In genomic region chr14:91047174-91047753, GRCh38 we compare ENCODE assay signal across 18 cellular contexts. TPM values are rescaled to one million over a fixed set of nuclear protein-coding genes. Genes with fewer than 3 reads are reported as not detected.
DNase-seq lines count a peak whose midpoint lies in the region; ATAC-seq and TF ChIP-seq lines count a peak whose summit lies in the region.
"Had no signal": no experiment of that assay in that cellular context is flagged by ENCODE, and none has a peak within 500 bp of the region (broad histone marks: within the 10 kb centered on the region; RNA-seq: fewer than 3 reads in every experiment).

No MANE protein-coding gene starts in this region.

- peak; percentile 57 for DNase-seq in DMS79 (lab: John Stamatoyannopoulos, UW)
- DNase-seq in activated CD8-positive, alpha-beta T cell treated with anti-CD3 and anti-CD28 coated beads for 36 hours: no peak
- peak; percentile 49 for DNase-seq in mesendoderm
- no peak for DNase-seq in GM20000 (ENCODE audit: low spot score)
- no peak for DNase-seq in progenitor cell of endocrine pancreas (ENCODE audit: low spot score, unreplicated experiment)
- no peak for DNase-seq in breast epithelium (ENCODE audit: low spot score in 2 of 2)
- DNase-seq: activated CD4-positive, alpha-beta T cell treated with anti-CD3 and anti-CD28 coated beads for 4 hours; activated naive CD4-positive, alpha-beta T cell treated with anti-CD3 and anti-CD28 coated beads, Interleukin-2, amount 50 U/mL, for 16 hours; IMR-90; NCI-H1436 treated with DMSO at 0.1 percent for 48 hours; NCI-H526 treated with DMSO at 0.1 percent for 48 hours; T-cell had no signal

- H3K23ac ChIP-seq in mesendoderm (ENCODE audit: low read length): no peak overlapping the region

- no peak overlapping the region for H4K5ac ChIP-seq in mesendoderm (ENCODE audit: low read length)

- CTCF ChIA-PET in activated CD8-positive, alpha-beta T cell treated with anti-CD3 and anti-CD28 coated beads for 36 hours (lab: Charles Lee): interaction anchor here (2.0 kb wide), 1 partner anchor 12 kb away, joined by 17 read pairs; the partner anchor contains the start of gene RPS6KA5

- H3K4me3 ChIP-seq in mesendoderm (ENCODE audit: low read length) (no peak overlapping the region), breast epithelium (no peak overlapping the region)
- H3K4me3 ChIP-seq: BLaER1 treated with 17β-estradiol and CSF1 and Interleukin-3, amounts not matched to agents 10 nM and 100 nM had no signal

- no peak overlapping the region for H3K4ac ChIP-seq in mesendoderm (ENCODE audit: low read depth, low read length)

- H2BK120ac ChIP-seq in mesendoderm (ENCODE audit: low read depth, low read length): no peak overlapping the region

- no peaks in the 10 kb centered on the region for H3K79me2 ChIP-seq in mesendoderm (ENCODE audit: control insufficient read depth, insufficient read depth, low read length)

- no peak overlapping the region for H2BK15ac ChIP-seq in mesendoderm (replicated peaks; ENCODE audit: low read depth)

- H3K36me3 ChIP-seq in mesendoderm (ENCODE audit: control insufficient read depth, insufficient read depth, low read length) (no peaks in the 10 kb centered on the region), breast epithelium (no peaks in the 10 kb centered on the region)
- H3K36me3 ChIP-seq: BLaER1 treated with 17β-estradiol and CSF1 and Interleukin-3, amounts not matched to agents 10 nM and 100 nM had no signal

- H3K9ac ChIP-seq in mesendoderm (ENCODE audit: low read length): no peak overlapping the region
- H3K9ac ChIP-seq: BLaER1 treated with 17β-estradiol and CSF1 and Interleukin-3, amounts not matched to agents 10 nM and 100 nM had no signal

- no peaks in the 10 kb centered on the region for H3K9me3 ChIP-seq in breast epithelium

- H4K8ac ChIP-seq in mesendoderm (ENCODE audit: low read depth, low read length): no peak overlapping the region

- TF ChIP-seq CTCF in activated CD8-positive, alpha-beta T cell treated with anti-CD3 and anti-CD28 coated beads for 36 hours (IDR thresholded peaks at IDR 0.05): no peak
- no peak for TF ChIP-seq CTCF in GM20000 (IDR thresholded peaks at IDR 0.05; ENCODE audit: extremely low read depth, missing control alignments)
- no peak for TF ChIP-seq CTCF in progenitor cell of endocrine pancreas (IDR thresholded peaks at IDR 0.05; ENCODE audit: unreplicated experiment)
- TF ChIP-seq CTCF in breast epithelium (IDR thresholded peaks at IDR 0.05): no peak

- no peak overlapping the region for H3K4me3 Mint-ChIP-seq in activated CD8-positive, alpha-beta T cell treated with anti-CD3 and anti-CD28 coated beads for 36 hours
- no peak overlapping the region for H3K4me3 Mint-ChIP-seq in progenitor cell of endocrine pancreas (ENCODE audit: low read depth)
- H3K4me3 Mint-ChIP-seq: nephron, T-cell had no signal

- no peak overlapping the region for H2BK5ac ChIP-seq in mesendoderm (ENCODE audit: low read length)

- no peak overlapping the region for H3K18ac ChIP-seq in mesendoderm (ENCODE audit: low read length)

- H3K4me1 ChIP-seq in mesendoderm (ENCODE audit: control insufficient read depth, low read depth, low read length): no peaks in the 10 kb centered on the region
- no peaks in the 10 kb centered on the region for H3K4me1 ChIP-seq in breast epithelium

- H3K4me1 Mint-ChIP-seq in activated CD8-positive, alpha-beta T cell treated with anti-CD3 and anti-CD28 coated beads for 36 hours (ENCODE audit: low read depth): peaks cover 41% of the 10 kb centered on the region
- no peaks in the 10 kb centered on the region for H3K4me1 Mint-ChIP-seq in progenitor cell of endocrine pancreas (ENCODE audit: low read depth)

- H3K27me3 Mint-ChIP-seq in activated CD8-positive, alpha-beta T cell treated with anti-CD3 and anti-CD28 coated beads for 36 hours: no peaks in the 10 kb centered on the region
- no peaks in the 10 kb centered on the region for H3K27me3 Mint-ChIP-seq in progenitor cell of endocrine pancreas
- H3K27me3 Mint-ChIP-seq: T-cell had no signal

- H3K9me3 Mint-ChIP-seq in activated CD8-positive, alpha-beta T cell treated with anti-CD3 and anti-CD28 coated beads for 36 hours: no peaks in the 10 kb centered on the region
- no peaks in the 10 kb centered on the region for H3K9me3 Mint-ChIP-seq in progenitor cell of endocrine pancreas (ENCODE audit: low read depth)
- H3K9me3 Mint-ChIP-seq: nephron, T-cell had no signal

- H3K79me1 ChIP-seq in mesendoderm (ENCODE audit: low read length): no peaks in the 10 kb centered on the region

- no peak for TF ChIP-seq POLR2A in breast epithelium (IDR thresholded peaks at IDR 0.05)

- ATAC-seq in GM21381 (IDR thresholded peaks at IDR 0.05; ENCODE audit: unreplicated experiment): peak; percentile 66
- ATAC-seq in activated CD8-positive, alpha-beta T cell treated with anti-CD3 and anti-CD28 coated beads for 36 hours: peak; percentile 75
- ATAC-seq in GM19023 (IDR thresholded peaks at IDR 0.05; ENCODE audit: unreplicated experiment): no peak
- ATAC-seq: esophagus mucosa, sciatic nerve had no signal

- H3K36me3 Mint-ChIP-seq in activated CD8-positive, alpha-beta T cell treated with anti-CD3 and anti-CD28 coated beads for 36 hours (ENCODE audit: low read depth): peaks cover 7% of the 10 kb centered on the region
- H3K36me3 Mint-ChIP-seq in progenitor cell of endocrine pancreas (ENCODE audit: insufficient read depth): no peaks in the 10 kb centered on the region

- H3K27ac Mint-ChIP-seq in activated CD8-positive, alpha-beta T cell treated with anti-CD3 and anti-CD28 coated beads for 36 hours: no peak overlapping the region
- no peak overlapping the region for H3K27ac Mint-ChIP-seq in progenitor cell of endocrine pancreas
- H3K27ac Mint-ChIP-seq: nephron had no signal

- intact Hi-C loops in activated CD8-positive, alpha-beta T cell treated with anti-CD3 and anti-CD28 coated beads for 36 hours (cut with micrococcal nuclease): no loop called here
- intact Hi-C loops in breast epithelium (cut with DNase I; ENCODE audit: low total_unique reads): no loop called here

- no CpG with 5 or more reads among the region's 4 CpGs for WGBS in mesendoderm (ENCODE audit: extremely low coverage, insufficient coverage, low lambda C conversion rate)

- H2AK5ac ChIP-seq in mesendoderm (ENCODE audit: low read length): no peak overlapping the region

- H3K27me3 ChIP-seq in mesendoderm (ENCODE audit: insufficient read depth, low read length, poor library complexity) (no peaks in the 10 kb centered on the region), breast epithelium (no peaks in the 10 kb centered on the region)
- H3K27me3 ChIP-seq: BLaER1 treated with 17β-estradiol and CSF1 and Interleukin-3, amounts not matched to agents 10 nM and 100 nM had no signal

- no peak overlapping the region for H3K56ac ChIP-seq in mesendoderm (ENCODE audit: low read length)

- H3K4me2 ChIP-seq in mesendoderm (ENCODE audit: low read length): no peak overlapping the region
- H3K4me2 ChIP-seq: BLaER1 treated with 17β-estradiol and CSF1 and Interleukin-3, amounts not matched to agents 10 nM and 100 nM had no signal

- POLR2A ChIA-PET in activated CD8-positive, alpha-beta T cell treated with anti-CD3 and anti-CD28 coated beads for 36 hours (lab: Charles Lee): interaction anchor here (0.9 to 2.6 kb wide), 4 partner anchors 13 to 421 kb away, joined by 3 to 10 read pairs (median 4); partner anchors contain the start of gene RPS6KA5

- H3K27ac ChIP-seq in mesendoderm (ENCODE audit: low read depth, low read length) (no peak overlapping the region), breast epithelium (no peak overlapping the region)
- H3K27ac ChIP-seq: BLaER1 treated with 17β-estradiol and CSF1 and Interleukin-3, amounts not matched to agents 10 nM and 100 nM had no signal

RNA-seq across cellular contexts. Expression of gene RPS6KA5, which starts 13.2 kb away (rescaled TPM):
- 10 to 100 TPM; 12.8 to 12.9 TPM for total RNA-seq in activated CD8-positive, alpha-beta T cell treated with anti-CD3 and anti-CD28 coated beads for 36 hours
- 1.4 TPM for polyA plus RNA-seq in mesendoderm (2013, experiment 1 of 2)
- polyA plus RNA-seq in mesendoderm (2013, experiment 2 of 2): 1.5 TPM
- total RNA-seq in progenitor cell of endocrine pancreas: 3.8 and 4.4 TPM in 2 replicates
- 10 to 100 TPM in 2 of 3 donors, 1 to 10 TPM in 1; 4.8 to 19.2 (median 11.8) TPM for total RNA-seq in breast epithelium

Comparison
In these comparisons a context has a peak if more than half of its experiments do, and no peak if none do; other contexts are left out.
1. DNase-seq: peak in DMS79 (single experiment) and mesendoderm (single experiment); none in activated CD8-positive, alpha-beta T cell treated with anti-CD3 and anti-CD28 coated beads for 36 hours (single experiment), GM20000 (single experiment), progenitor cell of endocrine pancreas (single experiment) and breast epithelium (0 of 2).